ENCODE assay signal across 24 cellular contexts in genomic region chr5:139186752-139187326, GRCh38.
"Had no signal": no experiment of that assay in that cellular context is flagged by ENCODE, and none has a peak within 500 bp of the region (broad histone marks: within the 10 kb centered on the region; RNA-seq: fewer than 3 reads in every experiment).

No MANE protein-coding gene starts in this region.

- H3K4me3 ChIP-seq: cardiac muscle cell, dorsolateral prefrontal cortex, left lung, psoas muscle, skin epidermis, suprapubic skin had no signal

- H3K9me3 Mint-ChIP-seq: activated T-cell treated with anti-CD3 and anti-CD28 coated beads, Interleukin-2, amount 50 U/mL, for 72 hours; neural crest cell; stimulated activated naive CD8-positive, alpha-beta T cell treated with anti-CD3 and anti-CD28 coated beads, Interleukin-15, amount 100 ng/mL, for 72 hours; type B pancreatic cell had no signal

- H3K27me3 Mint-ChIP-seq: activated naive CD8-positive, alpha-beta T cell; stimulated activated naive CD8-positive, alpha-beta T cell treated with anti-CD3 and anti-CD28 coated beads, Interleukin-15, amount 100 ng/mL, for 72 hours; type B pancreatic cell had no signal

- FAIRE-seq: frontal cortex, kidney had no signal

- H3K27me3 ChIP-seq: cardiac muscle cell, dorsolateral prefrontal cortex, left lung, suprapubic skin had no signal

- H3K36me3 ChIP-seq: cardiac muscle cell, left lung, suprapubic skin had no signal

- H3K27ac ChIP-seq: cardiac muscle cell, left lung, skin epidermis, suprapubic skin, VCaP had no signal

- H3K9me3 ChIP-seq: left lung, psoas muscle, suprapubic skin had no signal

- H3K4me3 Mint-ChIP-seq: activated naive CD8-positive, alpha-beta T cell; activated T-cell treated with anti-CD3 and anti-CD28 coated beads, Interleukin-2, amount 50 U/mL, for 72 hours; neural crest cell; stimulated activated naive CD8-positive, alpha-beta T cell treated with anti-CD3 and anti-CD28 coated beads, Interleukin-15, amount 100 ng/mL, for 72 hours; type B pancreatic cell had no signal

- H3K27ac Mint-ChIP-seq: activated naive CD8-positive, alpha-beta T cell; activated T-cell treated with anti-CD3 and anti-CD28 coated beads, Interleukin-2, amount 50 U/mL, for 72 hours; stimulated activated naive CD8-positive, alpha-beta T cell treated with anti-CD3 and anti-CD28 coated beads, Interleukin-15, amount 100 ng/mL, for 72 hours; type B pancreatic cell had no signal

- DNase-seq: activated CD4-positive, alpha-beta T cell treated with anti-CD3 and anti-CD28 coated beads, Interleukin-2, amount 50 U/mL, for 1 hour; activated CD4-positive, CD25-positive, alpha-beta regulatory T cell treated with anti-CD3 and anti-CD28 coated beads, Interleukin-2, amount 50 U/mL, for 72 hours; activated CD8-positive, alpha-beta memory T cell treated with anti-CD3 and anti-CD28 coated beads, Interleukin-2, amount 50 U/mL, for 4 hours; activated gamma-delta T cell; activated T-cell treated with anti-CD3 and anti-CD28 coated beads, Interleukin-2, amount 50 U/mL, for 72 hours; amygdala; dorsolateral prefrontal cortex; kidney; left lung; mammary epithelial cell; psoas muscle; right cardiac atrium; stimulated activated CD4-positive, alpha-beta T cell treated with anti-CD3 and anti-CD28 coated beads, Interleukin-15, amount 100 ng/mL, for 24 hours; stimulated activated CD4-positive, alpha-beta T cell treated with anti-CD3 and anti-CD28 coated beads, Interleukin-2, amount 100 ng/mL, for 48 hours; stimulated activated naive CD8-positive, alpha-beta T cell treated with anti-CD3 and anti-CD28 coated beads, Interleukin-15, amount 100 ng/mL, for 72 hours; T-helper 2 cell had no signal

- ATAC-seq: activated T-cell treated with anti-CD3 and anti-CD28 coated beads, Interleukin-2, amount 50 U/mL, for 72 hours; left lung; right cardiac atrium; stimulated activated naive CD8-positive, alpha-beta T cell treated with anti-CD3 and anti-CD28 coated beads, Interleukin-15, amount 100 ng/mL, for 72 hours had no signal
